8 cellular contexts compared by ENCODE assay signal in the genomic region with DNA sequence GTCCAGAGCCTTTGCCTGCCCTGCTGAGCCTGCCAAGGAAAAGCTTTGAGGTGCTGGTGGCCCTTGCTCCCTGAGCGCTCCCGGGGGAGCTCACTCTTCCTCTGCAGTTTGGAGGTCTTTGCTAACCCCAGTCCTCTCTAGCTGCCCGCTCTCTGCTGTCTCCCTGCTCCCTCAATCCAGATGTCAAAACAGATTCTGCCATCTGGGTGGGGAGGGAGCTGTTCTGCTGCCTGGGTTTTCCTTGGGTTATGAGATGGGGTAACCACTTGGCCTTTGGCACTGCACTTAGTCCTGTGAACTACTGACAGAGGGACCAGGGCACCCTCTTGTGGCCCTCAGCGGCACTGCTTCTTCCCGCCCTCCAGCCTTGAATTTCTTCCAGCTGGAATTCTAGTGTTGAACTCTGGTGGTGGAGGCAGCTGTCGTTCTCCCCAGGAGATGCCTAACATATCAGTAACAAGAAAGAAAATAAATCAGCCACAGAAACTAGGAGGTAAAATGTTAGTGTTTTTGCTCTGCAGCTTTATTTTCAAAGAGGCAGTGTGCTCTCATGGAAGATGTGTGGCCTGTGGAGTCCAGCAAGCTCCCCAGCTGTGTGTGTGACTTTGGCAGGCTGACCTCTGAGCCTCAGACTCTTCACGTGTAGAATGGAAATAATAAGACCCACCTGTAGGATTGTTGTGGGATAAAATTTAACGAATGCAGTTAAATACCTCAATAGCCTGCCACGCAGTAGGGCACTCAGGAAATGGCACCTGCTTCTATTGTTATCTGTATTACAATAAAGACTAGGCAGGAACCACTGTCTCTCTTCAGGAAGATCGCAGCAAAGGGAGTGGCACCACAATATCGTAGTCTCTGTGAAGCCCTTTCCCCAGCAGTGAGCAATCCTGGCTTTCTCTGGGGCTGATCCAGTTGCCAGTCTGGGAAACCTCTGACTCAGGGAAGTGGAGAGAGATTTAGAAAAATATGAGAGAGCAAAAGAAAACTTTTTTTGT. TPM values are rescaled to one million over a fixed set of nuclear protein-coding genes. Genes with fewer than 3 reads are reported as not detected.
DNase-seq lines count a peak whose midpoint lies in the region; ATAC-seq and TF ChIP-seq lines count a peak whose summit lies in the region.

No MANE protein-coding gene starts in this region.

- H3K9ac ChIP-seq in KMS-11, result no peak overlapping the region

- H3K27ac ChIP-seq in KMS-11 (no peak overlapping the region), Panc1 (ENCODE audit: low read length) (no peak overlapping the region), upper lobe of right lung (no peak overlapping the region)

- ATAC-seq in Panc1 (peak; percentile 88), upper lobe of right lung (peak; percentile 92), GM19328 (IDR thresholded peaks at IDR 0.05; ENCODE audit: unreplicated experiment) (no peak)

- CTCF ChIA-PET in GM10248 (lab: Yijun Ruan, JAX), result interaction anchor here (0.6 to 7.7 kb wide), 58 partner anchors 9 to 707 kb away, joined by 3 to 104 read pairs (median 5); a partner anchor contains a TSS
- CTCF ChIA-PET in Panc1 (lab: Charles Lee), result interaction anchor here (0.6 to 2.3 kb wide), 16 partner anchors 10 to 274 kb away, joined by 3 to 23 read pairs (median 4); a partner anchor contains a TSS

- H3K9me3 ChIP-seq in Panc1 (ENCODE audit: control insufficient read depth, insufficient read depth, low read depth, low read length) (no peaks in the 10 kb centered on the region), upper lobe of right lung (no peaks in the 10 kb centered on the region)

- BruUV-seq in Panc1 (replicated peaks; lab: Mats Ljungman, UMichigan), result no TSS peak

- H3K79me2 ChIP-seq in KMS-11 (ENCODE audit: insufficient read depth, low read depth), result no peaks in the 10 kb centered on the region

- H3K4me3 ChIP-seq in KMS-11 (IDR thresholded peaks at IDR 0.05; ENCODE audit: insufficient read depth, low read depth, low read length) (no peak overlapping the region), Panc1 (ENCODE audit: low read depth in 2 of 2, low read length in 2 of 2) (no peak overlapping the region), upper lobe of right lung (no peak overlapping the region)

- no peaks in the 10 kb centered on the region for H3K4me1 ChIP-seq in KMS-11 (ENCODE audit: low read depth, poor library complexity, severe bottlenecking)
- H3K4me1 ChIP-seq in Panc1 (ENCODE audit: control insufficient read depth, insufficient read depth, low read length), result peaks cover 4% of the 10 kb centered on the region; the same call in 1 of the 2 replicates
- H3K4me1 ChIP-seq in upper lobe of right lung, result peaks cover 23% of the 10 kb centered on the region

- no peak overlapping the region for H2AFZ ChIP-seq in KMS-11 (ENCODE audit: low read depth)

- peak; percentile 80 for DNase-seq in GM10248 (ENCODE audit: extremely low spot score)
- DNase-seq in Panc1 (ENCODE audit: low read depth, low spot score), result no peak
- peak; percentile 24 for DNase-seq in activated gamma-delta T cell treated with anti-CD3 and anti-CD28 coated beads, Interleukin-2, amount 50 U/mL, for 16 hours (ENCODE audit: low read depth)
- peak; percentile 64 for DNase-seq in foreskin melanocyte
- DNase-seq in nucleus accumbens (lab: John Stamatoyannopoulos, UW), result peak in 53 of 56 donors; percentile 25 to 91 (median 75)
- peak; percentile 82 for DNase-seq in upper lobe of right lung

- H3K4me2 ChIP-seq in KMS-11, result no peak overlapping the region

- TF ChIP-seq CTCF in GM10248 (IDR thresholded peaks at IDR 0.05; ENCODE audit: control extremely low read depth, extremely low read depth, low read depth, missing control alignments) (peak; percentile 95), KMS-11 (conservative IDR thresholded peaks at IDR 0.05; ENCODE audit: low read depth, low read length) (peak; percentile 97), Panc1 (IDR thresholded peaks at IDR 0.05) (peak; percentile 97), upper lobe of right lung (IDR thresholded peaks at IDR 0.05) (peak; percentile 94)

- no peaks in the 10 kb centered on the region; the same call in 1 of the 2 replicates for H4K20me1 ChIP-seq in KMS-11 (ENCODE audit: insufficient read depth)

- no peaks in the 10 kb centered on the region for H3K36me3 ChIP-seq in KMS-11 (ENCODE audit: insufficient read depth)
- no peaks in the 10 kb centered on the region for H3K36me3 ChIP-seq in Panc1 (ENCODE audit: control insufficient read depth, insufficient read depth, low read length)
- no peaks in the 10 kb centered on the region for H3K36me3 ChIP-seq in upper lobe of right lung

- POLR2A ChIA-PET in GM10248 (lab: Yijun Ruan, JAX) (interaction anchor here (0.6 to 1.4 kb wide), 2 partner anchors 10 to 323 kb away, joined by 3 to 6 read pairs; no protein-coding TSS in a partner anchor), Panc1 (lab: Charles Lee) (no interaction called here)

- H3K27me3 ChIP-seq in KMS-11 (ENCODE audit: insufficient read depth, low read depth), result no peaks in the 10 kb centered on the region
- no peaks in the 10 kb centered on the region for H3K27me3 ChIP-seq in Panc1 (ENCODE audit: control insufficient read depth, insufficient read depth, low read length)
- no peaks in the 10 kb centered on the region for H3K27me3 ChIP-seq in upper lobe of right lung

- intact Hi-C loops in Panc1 (cut with micrococcal nuclease; ENCODE audit: unreplicated experiment), result loop anchor here (1.0 kb wide), 1 partner anchor 264 kb away; no protein-coding TSS in a partner anchor
- intact Hi-C loops in upper lobe of right lung (cut with DNase I), result loop anchor here (5.0 kb wide), 1 partner anchor 266 kb away; no protein-coding TSS in a partner anchor

- in situ Hi-C loops in Panc1 (cut with HindIII; ENCODE audit: low pct_unique_long_range_greater_than_20kb, low sequenced_read_pairs), result no loop called here

RNA-seq across cellular contexts. Expression of a gene that starts 23.4 kb away (rescaled TPM):
- 61.4 TPM for total RNA-seq in Panc1 (2021; ENCODE audit: unreplicated experiment)
- 37.5 TPM for polyA plus RNA-seq in Panc1 (2012; ENCODE audit: insufficient read length)
- total RNA-seq in upper lobe of right lung, result 92.9 TPM

RNA-seq across cellular contexts. Expression of a gene that starts 33.0 kb away (rescaled TPM):
- total RNA-seq in Panc1 (2021; ENCODE audit: unreplicated experiment) (45.3 TPM), upper lobe of right lung (36.9 TPM)
- 60.0 TPM for polyA plus RNA-seq in Panc1 (2012; ENCODE audit: insufficient read length)
